Comparison of ENCODE assay signal across 19 cellular contexts in genomic region chr2:69603146-69603743, GRCh38. TPM values are rescaled to one million over a fixed set of nuclear protein-coding genes. Genes with fewer than 3 reads are reported as not detected.
DNase-seq lines count a peak whose midpoint lies in the region; ATAC-seq and TF ChIP-seq lines count a peak whose summit lies in the region.
"Had no signal": no experiment of that assay in that cellular context is flagged by ENCODE, and none has a peak within 500 bp of the region (broad histone marks: within the 10 kb centered on the region; RNA-seq: fewer than 3 reads in every experiment).

No MANE protein-coding gene starts in this region.

- H3K27ac Mint-ChIP-seq in effector memory CD8-positive, alpha-beta T cell = peak overlapping the region; percentile 6 to 37
- H3K27ac Mint-ChIP-seq: activated B cell treated with CpG ODN at 0.5 μM for 24 hours; stimulated activated naive B cell treated with anti-CD40 and anti-IgM and Interleukin-4, amounts not matched to agents 10 μg/mL and 1 μg/mL and 100 μg/mL, for 72 hours had no signal

- peaks cover 90% of the 10 kb centered on the region for H3K4me1 Mint-ChIP-seq in activated T-cell treated with anti-CD3 and anti-CD28 coated beads, Interleukin-2, amount 50 U/mL, for 4 hours (ENCODE audit: low read depth)
- H3K4me1 Mint-ChIP-seq in effector memory CD8-positive, alpha-beta T cell (ENCODE audit: low read depth in 2 of 2) = peaks cover 63 to 80% of the 10 kb centered on the region in 2 donors

- in situ Hi-C loops in SK-MEL-5 (cut with HindIII; ENCODE audit: low pct_unique_long_range_greater_than_20kb, low sequenced_read_pairs) = no loop called here

- no peaks in the 10 kb centered on the region for H3K27me3 Mint-ChIP-seq in activated T-cell treated with anti-CD3 and anti-CD28 coated beads, Interleukin-2, amount 50 U/mL, for 4 hours (ENCODE audit: low read depth)
- no peaks in the 10 kb centered on the region for H3K27me3 Mint-ChIP-seq in effector memory CD8-positive, alpha-beta T cell
- H3K27me3 Mint-ChIP-seq: brain had no signal

- H3K9ac ChIP-seq in smooth muscle cell (ENCODE audit: low read depth) = no peak overlapping the region

- 32% methylated on average over 4 of the region's 4 CpGs for WGBS in smooth muscle cell (ENCODE audit: low lambda C conversion rate)

- H3K36me3 ChIP-seq in smooth muscle cell (ENCODE audit: low read depth) = no peaks in the 10 kb centered on the region
- H3K36me3 ChIP-seq: esophagus squamous epithelium, upper lobe of right lung had no signal

- no peaks in the 10 kb centered on the region for H3K27me3 ChIP-seq in smooth muscle cell (ENCODE audit: low read depth)
- H3K27me3 ChIP-seq: esophagus squamous epithelium, spleen, upper lobe of right lung had no signal

- no peak overlapping the region for H2AFZ ChIP-seq in smooth muscle cell (ENCODE audit: low read depth)

- peaks cover 13% of the 10 kb centered on the region for H3F3A ChIP-seq in smooth muscle cell (ENCODE audit: low read depth)

- H3K79me2 ChIP-seq in smooth muscle cell (ENCODE audit: low read depth) = peaks cover 64% of the 10 kb centered on the region

- H3K9me3 ChIP-seq in smooth muscle cell (replicated peaks; ENCODE audit: low read depth) = no peaks in the 10 kb centered on the region
- H3K9me3 ChIP-seq: esophagus squamous epithelium, spleen, upper lobe of right lung had no signal

- peaks cover 9% of the 10 kb centered on the region for H3K4me1 ChIP-seq in smooth muscle cell (ENCODE audit: low read depth)

- H4K20me1 ChIP-seq in smooth muscle cell (ENCODE audit: low read depth) = peaks cover 91% of the 10 kb centered on the region

- peak; percentile 26 to 32 for ATAC-seq in activated T-cell treated with anti-CD3 and anti-CD28 coated beads, Interleukin-2, amount 50 U/mL, for 4 hours
- no peak for ATAC-seq in effector memory CD8-positive, alpha-beta T cell (replicated peaks)
- no peak for ATAC-seq in HG03108 (IDR thresholded peaks at IDR 0.05; ENCODE audit: unreplicated experiment)
- ATAC-seq: stimulated activated naive B cell treated with anti-CD40 and anti-IgM and Interleukin-4, amounts not matched to agents 10 μg/mL and 1 μg/mL and 100 μg/mL, for 72 hours; upper lobe of right lung had no signal

- H3K9me3 Mint-ChIP-seq in activated T-cell treated with anti-CD3 and anti-CD28 coated beads, Interleukin-2, amount 50 U/mL, for 4 hours = peaks cover 7% of the 10 kb centered on the region
- no peaks in the 10 kb centered on the region for H3K9me3 Mint-ChIP-seq in effector memory CD8-positive, alpha-beta T cell
- H3K9me3 Mint-ChIP-seq: activated B cell treated with CpG ODN at 0.5 μM for 24 hours; stimulated activated naive B cell treated with anti-CD40 and anti-IgM and Interleukin-4, amounts not matched to agents 10 μg/mL and 1 μg/mL and 100 μg/mL, for 72 hours had no signal

- peak overlapping the region; percentile 72 for H3K27ac ChIP-seq in smooth muscle cell (ENCODE audit: low read depth)
- H3K27ac ChIP-seq: esophagus squamous epithelium, spleen, upper lobe of right lung had no signal

- H3K4me3 ChIP-seq in smooth muscle cell = no peak overlapping the region
- H3K4me3 ChIP-seq: esophagus squamous epithelium, spleen, upper lobe of right lung had no signal

- no peak for DNase-seq in activated T-cell treated with anti-CD3 and anti-CD28 coated beads, Interleukin-2, amount 50 U/mL, for 4 hours
- no peak for DNase-seq in activated T-cell treated with anti-CD3 and anti-CD28 coated beads for 4 hours
- DNase-seq in SK-MEL-5 (ENCODE audit: low read depth, low spot score) = peak; percentile 37
- DNase-seq in effector memory CD8-positive, alpha-beta T cell = no peak
- no peak for DNase-seq in smooth muscle cell (lab: John Stamatoyannopoulos, UW; ENCODE audit: unreplicated experiment)
- no peak for DNase-seq in putamen (ENCODE audit: low spot score)
- no peak for DNase-seq in NCI-H2029 treated with DMSO at 0.1 percent for 48 hours (lab: John Stamatoyannopoulos, UW)
- DNase-seq: activated B cell treated with CpG ODN at 0.5 μM for 24 hours; COR-L47; esophagus squamous epithelium; GF-D8; H7; NCI-H82; nucleus accumbens; spleen; stimulated activated naive B cell treated with anti-CD40 and anti-IgM and Interleukin-4, amounts not matched to agents 10 μg/mL and 1 μg/mL and 100 μg/mL, for 72 hours; upper lobe of right lung had no signal

- no peak for TF ChIP-seq CTCF in smooth muscle cell (IDR thresholded peaks at IDR 0.05; ENCODE audit: borderline replicate concordance, insufficient read depth, poor library complexity, severe bottlenecking)

- H3K4me3 Mint-ChIP-seq in activated T-cell treated with anti-CD3 and anti-CD28 coated beads, Interleukin-2, amount 50 U/mL, for 4 hours = no peak overlapping the region
- no peak overlapping the region for H3K4me3 Mint-ChIP-seq in effector memory CD8-positive, alpha-beta T cell
- H3K4me3 Mint-ChIP-seq: activated B cell treated with CpG ODN at 0.5 μM for 24 hours; brain; stimulated activated naive B cell treated with anti-CD40 and anti-IgM and Interleukin-4, amounts not matched to agents 10 μg/mL and 1 μg/mL and 100 μg/mL, for 72 hours had no signal

- H3K4me2 ChIP-seq in smooth muscle cell = peak overlapping the region; percentile 60

- H3K36me3 Mint-ChIP-seq in activated T-cell treated with anti-CD3 and anti-CD28 coated beads, Interleukin-2, amount 50 U/mL, for 4 hours (ENCODE audit: insufficient read depth) = peaks cover 31% of the 10 kb centered on the region
- peaks cover 16% of the 10 kb centered on the region for H3K36me3 Mint-ChIP-seq in effector memory CD8-positive, alpha-beta T cell (ENCODE audit: insufficient read depth)

RNA-seq across cellular contexts. Expression of gene AAK1, which starts 40.3 kb away (rescaled TPM):
- total RNA-seq in activated T-cell treated with anti-CD3 and anti-CD28 coated beads, Interleukin-2, amount 50 U/mL, for 4 hours = 10 to 100 TPM; 46.1 to 54.5 (median 51.6) TPM
- total RNA-seq in SK-MEL-5 (2014; rRNA removed; shearing (Covaris generic)) = 20.6 and 24.8 TPM in 2 replicates
- polyA plus RNA-seq in SK-MEL-5 (2015; cell fraction: cytosol; rRNA removed) = 32.0 and 44.3 TPM in 2 replicates
- 13.0 and 24.9 TPM in 2 replicates for polyA plus RNA-seq in SK-MEL-5 (2015; cell fraction: nucleus; rRNA removed)
- 33.3 and 47.7 TPM in 2 replicates for total RNA-seq in smooth muscle cell
- 26.9 and 48.0 TPM in 2 replicates for polyA plus RNA-seq in smooth muscle cell

Comparison
In these comparisons a context has a peak if more than half of its experiments do, and no peak if none do; other contexts are left out.
1. ATAC-seq: peak in activated T-cell treated with anti-CD3 and anti-CD28 coated beads, Interleukin-2, amount 50 U/mL, for 4 hours (2 of 2); none in effector memory CD8-positive, alpha-beta T cell (single experiment) and HG03108 (single experiment).